3 cellular contexts compared by ENCODE assay signal in genomic region chr10:89330537-89330936, GRCh38.
TF ChIP-seq lines count a peak whose summit lies in the region.

No MANE protein-coding gene starts in this region.

TF ChIP-seq in liver, 16 proteins besides CTCF, POLR2A, EP300 and RAD21:
- TF ChIP-seq RXRA (IDR thresholded peaks at IDR 0.05) (no peak), TAF1 (conservative IDR thresholded peaks at IDR 0.05) (no peak), GABPA (IDR thresholded peaks at IDR 0.05 in 1 of 2, conservative IDR thresholded peaks at IDR 0.05 in 1 of 2) (no peak), YY1 (IDR thresholded peaks at IDR 0.05) (no peak), ZBTB33 (IDR thresholded peaks at IDR 0.05) (no peak), EGR1 (IDR thresholded peaks at IDR 0.05; ENCODE audit: low read depth in 2 of 2) (no peak), JUND (IDR thresholded peaks at IDR 0.05) (no peak), HNF4G (IDR thresholded peaks at IDR 0.05) (no peak), ATF3 (IDR thresholded peaks at IDR 0.05) (no peak), FOXA2 (IDR thresholded peaks at IDR 0.05) (no peak), FOXA1 (IDR thresholded peaks at IDR 0.05) (no peak), SP1 (IDR thresholded peaks at IDR 0.05) (no peak), NR2F2 (IDR thresholded peaks at IDR 0.05) (no peak)
- TF ChIP-seq, protein P1, sequence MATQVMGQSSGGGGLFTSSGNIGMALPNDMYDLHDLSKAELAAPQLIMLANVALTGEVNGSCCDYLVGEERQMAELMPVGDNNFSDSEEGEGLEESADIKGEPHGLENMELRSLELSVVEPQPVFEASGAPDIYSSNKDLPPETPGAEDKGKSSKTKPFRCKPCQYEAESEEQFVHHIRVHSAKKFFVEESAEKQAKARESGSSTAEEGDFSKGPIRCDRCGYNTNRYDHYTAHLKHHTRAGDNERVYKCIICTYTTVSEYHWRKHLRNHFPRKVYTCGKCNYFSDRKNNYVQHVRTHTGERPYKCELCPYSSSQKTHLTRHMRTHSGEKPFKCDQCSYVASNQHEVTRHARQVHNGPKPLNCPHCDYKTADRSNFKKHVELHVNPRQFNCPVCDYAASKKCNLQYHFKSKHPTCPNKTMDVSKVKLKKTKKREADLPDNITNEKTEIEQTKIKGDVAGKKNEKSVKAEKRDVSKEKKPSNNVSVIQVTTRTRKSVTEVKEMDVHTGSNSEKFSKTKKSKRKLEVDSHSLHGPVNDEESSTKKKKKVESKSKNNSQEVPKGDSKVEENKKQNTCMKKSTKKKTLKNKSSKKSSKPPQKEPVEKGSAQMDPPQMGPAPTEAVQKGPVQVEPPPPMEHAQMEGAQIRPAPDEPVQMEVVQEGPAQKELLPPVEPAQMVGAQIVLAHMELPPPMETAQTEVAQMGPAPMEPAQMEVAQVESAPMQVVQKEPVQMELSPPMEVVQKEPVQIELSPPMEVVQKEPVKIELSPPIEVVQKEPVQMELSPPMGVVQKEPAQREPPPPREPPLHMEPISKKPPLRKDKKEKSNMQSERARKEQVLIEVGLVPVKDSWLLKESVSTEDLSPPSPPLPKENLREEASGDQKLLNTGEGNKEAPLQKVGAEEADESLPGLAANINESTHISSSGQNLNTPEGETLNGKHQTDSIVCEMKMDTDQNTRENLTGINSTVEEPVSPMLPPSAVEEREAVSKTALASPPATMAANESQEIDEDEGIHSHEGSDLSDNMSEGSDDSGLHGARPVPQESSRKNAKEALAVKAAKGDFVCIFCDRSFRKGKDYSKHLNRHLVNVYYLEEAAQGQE (IDR thresholded peaks at IDR 0.05) = no peak
- TF ChIP-seq, protein P2, sequence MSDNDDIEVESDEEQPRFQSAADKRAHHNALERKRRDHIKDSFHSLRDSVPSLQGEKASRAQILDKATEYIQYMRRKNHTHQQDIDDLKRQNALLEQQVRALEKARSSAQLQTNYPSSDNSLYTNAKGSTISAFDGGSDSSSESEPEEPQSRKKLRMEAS (IDR thresholded peaks at IDR 0.05) = no peak

TF ChIP-seq in HepG2, 621 proteins besides CTCF, POLR2A, EP300 and RAD21 (continues in another document):
- TF ChIP-seq ZNF816 (CRISPR knock-in tag; IDR thresholded peaks at IDR 0.05; ENCODE audit: borderline replicate concordance) (no peak), RBFOX2 (IDR thresholded peaks at IDR 0.05; ENCODE audit: low read depth, low read length) (no peak), ZBTB10 (CRISPR knock-in tag; IDR thresholded peaks at IDR 0.05; ENCODE audit: borderline replicate concordance) (no peak), SNRNP70 (IDR thresholded peaks at IDR 0.05; ENCODE audit: low read depth, low read length) (no peak), TBX2 (CRISPR knock-in tag; IDR thresholded peaks at IDR 0.05; ENCODE audit: borderline replicate concordance) (no peak), FOSL2 (CRISPR knock-in tag; IDR thresholded peaks at IDR 0.05) (no peak), NR2F6 (IDR thresholded peaks at IDR 0.05) (no peak), NR2F6 (CRISPR knock-in tag; IDR thresholded peaks at IDR 0.05) (no peak), ZNF562 (CRISPR knock-in tag; IDR thresholded peaks at IDR 0.05; ENCODE audit: borderline replicate concordance) (no peak)
- TF ChIP-seq, protein P3, sequence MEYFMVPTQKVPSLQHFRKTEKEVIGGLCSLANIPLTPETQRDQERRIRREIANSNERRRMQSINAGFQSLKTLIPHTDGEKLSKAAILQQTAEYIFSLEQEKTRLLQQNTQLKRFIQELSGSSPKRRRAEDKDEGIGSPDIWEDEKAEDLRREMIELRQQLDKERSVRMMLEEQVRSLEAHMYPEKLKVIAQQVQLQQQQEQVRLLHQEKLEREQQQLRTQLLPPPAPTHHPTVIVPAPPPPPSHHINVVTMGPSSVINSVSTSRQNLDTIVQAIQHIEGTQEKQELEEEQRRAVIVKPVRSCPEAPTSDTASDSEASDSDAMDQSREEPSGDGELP (IDR thresholded peaks at IDR 0.05; ENCODE audit: borderline replicate concordance, low read depth) = no peak
- TF ChIP-seq, protein P4, sequence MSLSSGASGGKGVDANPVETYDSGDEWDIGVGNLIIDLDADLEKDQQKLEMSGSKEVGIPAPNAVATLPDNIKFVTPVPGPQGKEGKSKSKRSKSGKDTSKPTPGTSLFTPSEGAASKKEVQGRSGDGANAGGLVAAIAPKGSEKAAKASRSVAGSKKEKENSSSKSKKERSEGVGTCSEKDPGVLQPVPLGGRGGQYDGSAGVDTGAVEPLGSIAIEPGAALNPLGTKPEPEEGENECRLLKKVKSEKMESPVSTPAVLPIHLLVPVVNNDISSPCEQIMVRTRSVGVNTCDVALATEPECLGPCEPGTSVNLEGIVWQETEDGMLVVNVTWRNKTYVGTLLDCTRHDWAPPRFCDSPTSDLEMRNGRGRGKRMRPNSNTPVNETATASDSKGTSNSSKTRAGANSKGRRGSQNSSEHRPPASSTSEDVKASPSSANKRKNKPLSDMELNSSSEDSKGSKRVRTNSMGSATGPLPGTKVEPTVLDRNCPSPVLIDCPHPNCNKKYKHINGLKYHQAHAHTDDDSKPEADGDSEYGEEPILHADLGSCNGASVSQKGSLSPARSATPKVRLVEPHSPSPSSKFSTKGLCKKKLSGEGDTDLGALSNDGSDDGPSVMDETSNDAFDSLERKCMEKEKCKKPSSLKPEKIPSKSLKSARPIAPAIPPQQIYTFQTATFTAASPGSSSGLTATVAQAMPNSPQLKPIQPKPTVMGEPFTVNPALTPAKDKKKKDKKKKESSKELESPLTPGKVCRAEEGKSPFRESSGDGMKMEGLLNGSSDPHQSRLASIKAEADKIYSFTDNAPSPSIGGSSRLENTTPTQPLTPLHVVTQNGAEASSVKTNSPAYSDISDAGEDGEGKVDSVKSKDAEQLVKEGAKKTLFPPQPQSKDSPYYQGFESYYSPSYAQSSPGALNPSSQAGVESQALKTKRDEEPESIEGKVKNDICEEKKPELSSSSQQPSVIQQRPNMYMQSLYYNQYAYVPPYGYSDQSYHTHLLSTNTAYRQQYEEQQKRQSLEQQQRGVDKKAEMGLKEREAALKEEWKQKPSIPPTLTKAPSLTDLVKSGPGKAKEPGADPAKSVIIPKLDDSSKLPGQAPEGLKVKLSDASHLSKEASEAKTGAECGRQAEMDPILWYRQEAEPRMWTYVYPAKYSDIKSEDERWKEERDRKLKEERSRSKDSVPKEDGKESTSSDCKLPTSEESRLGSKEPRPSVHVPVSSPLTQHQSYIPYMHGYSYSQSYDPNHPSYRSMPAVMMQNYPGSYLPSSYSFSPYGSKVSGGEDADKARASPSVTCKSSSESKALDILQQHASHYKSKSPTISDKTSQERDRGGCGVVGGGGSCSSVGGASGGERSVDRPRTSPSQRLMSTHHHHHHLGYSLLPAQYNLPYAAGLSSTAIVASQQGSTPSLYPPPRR (CRISPR knock-in tag; IDR thresholded peaks at IDR 0.05; ENCODE audit: borderline replicate concordance) = no peak

TF ChIP-seq in GM12878, 131 proteins besides CTCF, POLR2A, EP300 and RAD21:
- TF ChIP-seq, protein P5, sequence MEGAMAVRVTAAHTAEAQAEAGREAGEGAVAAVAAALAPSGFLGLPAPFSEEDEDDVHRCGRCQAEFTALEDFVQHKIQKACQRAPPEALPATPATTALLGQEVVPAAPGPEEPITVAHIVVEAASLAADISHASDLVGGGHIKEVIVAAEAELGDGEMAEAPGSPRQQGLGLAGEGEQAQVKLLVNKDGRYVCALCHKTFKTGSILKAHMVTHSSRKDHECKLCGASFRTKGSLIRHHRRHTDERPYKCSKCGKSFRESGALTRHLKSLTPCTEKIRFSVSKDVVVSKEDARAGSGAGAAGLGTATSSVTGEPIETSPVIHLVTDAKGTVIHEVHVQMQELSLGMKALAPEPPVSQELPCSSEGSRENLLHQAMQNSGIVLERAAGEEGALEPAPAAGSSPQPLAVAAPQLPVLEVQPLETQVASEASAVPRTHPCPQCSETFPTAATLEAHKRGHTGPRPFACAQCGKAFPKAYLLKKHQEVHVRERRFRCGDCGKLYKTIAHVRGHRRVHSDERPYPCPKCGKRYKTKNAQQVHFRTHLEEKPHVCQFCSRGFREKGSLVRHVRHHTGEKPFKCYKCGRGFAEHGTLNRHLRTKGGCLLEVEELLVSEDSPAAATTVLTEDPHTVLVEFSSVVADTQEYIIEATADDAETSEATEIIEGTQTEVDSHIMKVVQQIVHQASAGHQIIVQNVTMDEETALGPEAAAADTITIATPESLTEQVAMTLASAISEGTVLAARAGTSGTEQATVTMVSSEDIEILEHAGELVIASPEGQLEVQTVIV (IDR thresholded peaks at IDR 0.05; ENCODE audit: borderline replicate concordance, partially characterized antibody) = no peak
- no peak for TF ChIP-seq BACH1 (IDR thresholded peaks at IDR 0.05; ENCODE audit: borderline replicate concordance)
- no peak for TF ChIP-seq PAX8 (IDR thresholded peaks at IDR 0.05)
- TF ChIP-seq RAD51 (IDR thresholded peaks at IDR 0.05) = no peak
- no peak for TF ChIP-seq RBBP5 (conservative IDR thresholded peaks at IDR 0.05)
- TF ChIP-seq IRF4 (IDR thresholded peaks at IDR 0.05; ENCODE audit: low read depth, low read length) = no peak
- TF ChIP-seq, protein P1 (IDR thresholded peaks at IDR 0.05; ENCODE audit: low read depth, low read length) = no peak
- TF ChIP-seq ATF2 (IDR thresholded peaks at IDR 0.05; ENCODE audit: low read length) = no peak
- TF ChIP-seq ATF7 (IDR thresholded peaks at IDR 0.05; ENCODE audit: low read depth) = no peak
- TF ChIP-seq KAT2A (conservative IDR thresholded peaks at IDR 0.05; ENCODE audit: control insufficient read depth, low read depth, low read length) = no peak
- no peak for TF ChIP-seq TBL1XR1 (IDR thresholded peaks at IDR 0.05; ENCODE audit: low read depth, low read length)
- TF ChIP-seq YBX1 (IDR thresholded peaks at IDR 0.05) = no peak
- TF ChIP-seq, protein P6, sequence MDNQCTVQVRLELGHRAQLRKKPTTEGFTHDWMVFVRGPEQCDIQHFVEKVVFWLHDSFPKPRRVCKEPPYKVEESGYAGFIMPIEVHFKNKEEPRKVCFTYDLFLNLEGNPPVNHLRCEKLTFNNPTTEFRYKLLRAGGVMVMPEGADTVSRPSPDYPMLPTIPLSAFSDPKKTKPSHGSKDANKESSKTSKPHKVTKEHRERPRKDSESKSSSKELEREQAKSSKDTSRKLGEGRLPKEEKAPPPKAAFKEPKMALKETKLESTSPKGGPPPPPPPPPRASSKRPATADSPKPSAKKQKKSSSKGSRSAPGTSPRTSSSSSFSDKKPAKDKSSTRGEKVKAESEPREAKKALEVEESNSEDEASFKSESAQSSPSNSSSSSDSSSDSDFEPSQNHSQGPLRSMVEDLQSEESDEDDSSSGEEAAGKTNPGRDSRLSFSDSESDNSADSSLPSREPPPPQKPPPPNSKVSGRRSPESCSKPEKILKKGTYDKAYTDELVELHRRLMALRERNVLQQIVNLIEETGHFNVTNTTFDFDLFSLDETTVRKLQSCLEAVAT (IDR thresholded peaks at IDR 0.05) = no peak
- no peak for TF ChIP-seq SREBF1 (IDR thresholded peaks at IDR 0.05; ENCODE audit: low read length)
- TF ChIP-seq MXI1 (IDR thresholded peaks at IDR 0.05; ENCODE audit: low read depth, low read length) = no peak
- no peak for TF ChIP-seq TAF1 (IDR thresholded peaks at IDR 0.05; ENCODE audit: borderline replicate concordance, low read depth, low read length)
- TF ChIP-seq, protein P2 (IDR thresholded peaks at IDR 0.05; ENCODE audit: low read depth, low read length) = no peak
TF ChIP-seq in GM12878: peak in this region for 0.
